In genomic region chr3:144109944-144110343, GRCh38 we compare ENCODE assay signal across 11 cellular contexts.
DNase-seq lines count a peak whose midpoint lies in the region; ATAC-seq and TF ChIP-seq lines count a peak whose summit lies in the region.
"Had no signal": no experiment of that assay in that cellular context is flagged by ENCODE, and none has a peak within 500 bp of the region (broad histone marks: within the 10 kb centered on the region; RNA-seq: fewer than 3 reads in every experiment).

No MANE protein-coding gene starts in this region.

- H3K27me3 ChIP-seq in MM.1S (replicated peaks; ENCODE audit: insufficient read depth, low read length) = no peaks in the 10 kb centered on the region
- no peaks in the 10 kb centered on the region for H3K27me3 ChIP-seq in tibial nerve

- H4K20me1 ChIP-seq in MM.1S (ENCODE audit: insufficient read depth, low read length) = no peaks in the 10 kb centered on the region

- no peak for TF ChIP-seq POLR2A in tibial nerve (IDR thresholded peaks at IDR 0.05)

- H3K79me2 ChIP-seq in MM.1S (ENCODE audit: low read length) = no peaks in the 10 kb centered on the region

- peak overlapping the region; percentile 19; the same call in 1 of the 2 replicates for H3K4me2 ChIP-seq in MM.1S (ENCODE audit: low read depth, low read length)

- WGBS in tibial nerve, 2 donors = 92 to 94% methylated on average over 3 of the region's 3 CpGs

- no peak overlapping the region for H3K9ac ChIP-seq in MM.1S (ENCODE audit: low read length)

- H3K4me3 ChIP-seq in MM.1S (ENCODE audit: low read length) (no peak overlapping the region), tibial nerve (no peak overlapping the region)

- H3F3A ChIP-seq in MM.1S (ENCODE audit: insufficient read depth, low read length) = no peaks in the 10 kb centered on the region

- H3K9me3 ChIP-seq in MM.1S (replicated peaks; ENCODE audit: insufficient read depth, low read length) = no peaks in the 10 kb centered on the region
- no peaks in the 10 kb centered on the region for H3K9me3 ChIP-seq in tibial nerve

- H3K27ac ChIP-seq in MM.1S (ENCODE audit: low read length) = peak overlapping the region; percentile 51; the same call in 1 of the 2 replicates
- H3K27ac ChIP-seq in tibial nerve = no peak overlapping the region

- H3K4me1 ChIP-seq in MM.1S (ENCODE audit: low read length) = peaks cover 8% of the 10 kb centered on the region
- no peaks in the 10 kb centered on the region for H3K4me1 ChIP-seq in tibial nerve

- TF ChIP-seq CTCF in MM.1S (IDR thresholded peaks at IDR 0.05; ENCODE audit: low read length) = no peak
- no peak for TF ChIP-seq CTCF in tibial nerve (IDR thresholded peaks at IDR 0.05)

- no peaks in the 10 kb centered on the region for H3K36me3 ChIP-seq in MM.1S (replicated peaks; ENCODE audit: insufficient read depth, low read length)
- no peaks in the 10 kb centered on the region for H3K36me3 ChIP-seq in tibial nerve

- ATAC-seq in GM19328 (IDR thresholded peaks at IDR 0.05; ENCODE audit: unreplicated experiment) = peak; percentile 95
- peak; percentile 97 for ATAC-seq in HG02678 (IDR thresholded peaks at IDR 0.05; ENCODE audit: unreplicated experiment)

- DNase-seq in MM.1S = peak; percentile 82
- peak; percentile 49 for DNase-seq in pons (ENCODE audit: low spot score)
- DNase-seq in ureter (ENCODE audit: low spot score) = no peak
- DNase-seq in inferior parietal cortex (ENCODE audit: extremely low spot score) = no peak
- DNase-seq in SW480 (ENCODE audit: low spot score) = no peak
- DNase-seq in tibial nerve (ENCODE audit: low spot score in 2 of 2) = no peak
- DNase-seq: activated B cell treated with CpG ODN at 0.5 μM for 24 hours; NCI-H2081 treated with DMSO at 0.1 percent for 48 hours; stimulated activated CD4-positive, alpha-beta T cell treated with anti-CD3 and anti-CD28 coated beads, Interleukin-4, amount 100 ng/mL, for 24 hours had no signal

- peak overlapping the region; percentile 8; the same call in 1 of the 2 replicates for H2AFZ ChIP-seq in MM.1S (ENCODE audit: low read length)

- no peaks in the 10 kb centered on the region for H3K9me2 ChIP-seq in MM.1S (replicated peaks; ENCODE audit: insufficient read depth, low read length)

- no peak for TF ChIP-seq EP300 in tibial nerve (IDR thresholded peaks at IDR 0.05)

Comparison
In these comparisons a context has a peak if more than half of its experiments do, and no peak if none do; other contexts are left out.
1. DNase-seq: peak in MM.1S (single experiment) and pons (single experiment); none in ureter (single experiment), inferior parietal cortex (single experiment), SW480 (single experiment) and tibial nerve (0 of 2).